21 cellular contexts compared by ENCODE assay signal in genomic region chr15:56783156-56783856, GRCh38.
"Had no signal": no experiment of that assay in that cellular context is flagged by ENCODE, and none has a peak within 500 bp of the region (broad histone marks: within the 10 kb centered on the region; RNA-seq: fewer than 3 reads in every experiment).

No MANE protein-coding gene starts in this region.

- ATAC-seq: mucosa of descending colon; naive thymus-derived CD4-positive, alpha-beta T cell; natural killer cell treated with Interleukin-12 subunit alpha and Interleukin-12 subunit beta and Interleukin-15 and Interleukin-18, amount 100 ng/mL, for 72 hours; right cardiac atrium; sciatic nerve; stimulated activated naive B cell treated with anti-CD40 and anti-IgM and Interleukin-4, amounts not matched to agents 10 μg/mL and 1 μg/mL and 100 μg/mL, for 72 hours had no signal

- H3K27ac ChIP-seq: left ventricle myocardium inferior, ovary, skin epidermis, tibial nerve, uterus had no signal

- H3K4me3 ChIP-seq: left ventricle myocardium inferior, lung, mucosa of descending colon, ovary, skin epidermis, tibial nerve, uterus had no signal

- DNase-seq: hypothalamus; islet precursor cell; left ventricle myocardium inferior; midbrain; mucosa of descending colon; naive thymus-derived CD4-positive, alpha-beta T cell; ovary; retina; right cardiac atrium; stimulated activated CD4-positive, alpha-beta T cell treated with anti-CD3 and anti-CD28 coated beads, Interleukin-12 subunit alpha, Interleukin-12 subunit beta, amount 100 ng/mL, for 4 hours; stimulated activated CD4-positive, alpha-beta T cell treated with anti-CD3 and anti-CD28 coated beads, Interleukin-15, amount 100 ng/mL, for 24 hours; stimulated activated CD4-positive, alpha-beta T cell treated with anti-CD3 and anti-CD28 coated beads, Interleukin-2, amount 100 ng/mL, for 24 hours; stimulated activated CD4-positive, alpha-beta T cell treated with anti-CD3 and anti-CD28 coated beads, Interleukin-4, amount 100 ng/mL, for 1 hour; stimulated activated naive B cell treated with anti-CD40 and anti-IgM and Interleukin-4, amounts not matched to agents 10 μg/mL and 1 μg/mL and 100 μg/mL, for 72 hours; substantia nigra; uterus had no signal

- H3K27me3 ChIP-seq: ovary, tibial nerve, uterus had no signal

- H3K9me3 ChIP-seq: mucosa of descending colon, ovary, uterus had no signal

- H3K4me1 ChIP-seq: left ventricle myocardium inferior, tibial nerve, uterus had no signal

- H3K36me3 ChIP-seq: left ventricle myocardium inferior, ovary, tibial nerve, uterus had no signal
